In genomic region chr12:62603811-62604098, GRCh38 we compare ENCODE assay signal across 8 cellular contexts.
DNase-seq lines count a peak whose midpoint lies in the region; ATAC-seq and TF ChIP-seq lines count a peak whose summit lies in the region.

No MANE protein-coding gene starts in this region.

- H3K27me3 ChIP-seq in MG63, result no peaks in the 10 kb centered on the region
- no peaks in the 10 kb centered on the region for H3K27me3 ChIP-seq in dorsolateral prefrontal cortex

- DNase-seq in AG10803 (ENCODE audit: low read depth), result no peak
- DNase-seq in MG63, result no peak
- DNase-seq in dorsolateral prefrontal cortex, result no peak
- DNase-seq in natural killer cell treated with Interleukin-12 subunit alpha and Interleukin-12 subunit beta and Interleukin-15 and Interleukin-18, amount 100 ng/mL, for 72 hours (ENCODE audit: low spot score), result peak; percentile 93
- no peak for DNase-seq in activated gamma-delta T cell (lab: John Stamatoyannopoulos, UW)
- DNase-seq in left colon, result no peak
- no peak for DNase-seq in NCI-H446 treated with DMSO at 0.1 percent for 48 hours (lab: John Stamatoyannopoulos, UW)

- H3K4me1 Mint-ChIP-seq in natural killer cell treated with Interleukin-12 subunit alpha and Interleukin-12 subunit beta and Interleukin-15 and Interleukin-18, amount 100 ng/mL, for 72 hours (ENCODE audit: low read depth in 2 of 2), result peaks cover 30 to 50% of the 10 kb centered on the region in 2 donors

- peak overlapping the region; percentile 97 to 100 for H3K27ac Mint-ChIP-seq in natural killer cell treated with Interleukin-12 subunit alpha and Interleukin-12 subunit beta and Interleukin-15 and Interleukin-18, amount 100 ng/mL, for 72 hours

- ATAC-seq in natural killer cell treated with Interleukin-12 subunit alpha and Interleukin-12 subunit beta and Interleukin-15 and Interleukin-18, amount 100 ng/mL, for 72 hours, result no peak
- ATAC-seq in left colon (no peak), GM18517 (IDR thresholded peaks at IDR 0.05; ENCODE audit: unreplicated experiment) (no peak)

- TF ChIP-seq CTCF in AG10803 (conservative IDR thresholded peaks at IDR 0.05; ENCODE audit: low read length), result no peak
- TF ChIP-seq CTCF in dorsolateral prefrontal cortex (IDR thresholded peaks at IDR 0.05 in 54 of 56, conservative IDR thresholded peaks at IDR 0.05 in 2 of 56; ENCODE audit: low read depth in 1 of 56, partially characterized antibody in 56 of 56), result no peak

- intact Hi-C loops in dorsolateral prefrontal cortex (cut with DNase I), result loop anchor here (1.0 to 10.0 kb wide), 9 partner anchors 27 to 331 kb away; partner anchors contain the start of genes MON2 (in 1 of the 2) and PPM1H (in 1 of the 2)
- intact Hi-C loops in left colon (cut with DNase I, micrococcal nuclease), result loop anchor here in 1 of 2 donors (5.0 kb wide), 1 partner anchor 189 kb away; no protein-coding TSS in a partner anchor

- no peaks in the 10 kb centered on the region for H3K9me3 Mint-ChIP-seq in natural killer cell treated with Interleukin-12 subunit alpha and Interleukin-12 subunit beta and Interleukin-15 and Interleukin-18, amount 100 ng/mL, for 72 hours

- H3K4me3 ChIP-seq in AG10803 (ENCODE audit: low read length) (peak overlapping the region; percentile 84), MG63 (peak overlapping the region; percentile 91), dorsolateral prefrontal cortex (peak overlapping the region; percentile 59 to 94 (median 83))

- no peaks in the 10 kb centered on the region for H3K9me3 ChIP-seq in MG63

- H3K27ac ChIP-seq in dorsolateral prefrontal cortex, result peak overlapping the region; percentile 97 to 100 (median 100)

- H3K36me3 ChIP-seq in MG63, result peaks cover 42% of the 10 kb centered on the region

- H3K36me3 Mint-ChIP-seq in natural killer cell treated with Interleukin-12 subunit alpha and Interleukin-12 subunit beta and Interleukin-15 and Interleukin-18, amount 100 ng/mL, for 72 hours, result no peaks in the 10 kb centered on the region

- H3K27me3 Mint-ChIP-seq in natural killer cell treated with Interleukin-12 subunit alpha and Interleukin-12 subunit beta and Interleukin-15 and Interleukin-18, amount 100 ng/mL, for 72 hours, result no peaks in the 10 kb centered on the region

- peak overlapping the region; percentile 91 for H3K4me3 Mint-ChIP-seq in natural killer cell treated with Interleukin-12 subunit alpha and Interleukin-12 subunit beta and Interleukin-15 and Interleukin-18, amount 100 ng/mL, for 72 hours
